9 cellular contexts compared by ENCODE assay signal in genomic region chr1:42950146-42950480, GRCh38. TPM values are rescaled to one million over a fixed set of nuclear protein-coding genes. Genes with fewer than 3 reads are reported as not detected.
DNase-seq lines count a peak whose midpoint lies in the region; ATAC-seq and TF ChIP-seq lines count a peak whose summit lies in the region.
"Had no signal": no experiment of that assay in that cellular context is flagged by ENCODE, and none has a peak within 500 bp of the region (broad histone marks: within the 10 kb centered on the region; RNA-seq: fewer than 3 reads in every experiment).

No MANE protein-coding gene starts in this region.

- H3K36me3 Mint-ChIP-seq in Caco-2 (ENCODE audit: insufficient read depth, unreplicated experiment) (peaks cover 100% of the 10 kb centered on the region), nephron progenitor cell (ENCODE audit: low read depth) (peaks cover 42% of the 10 kb centered on the region)

- H3K9ac ChIP-seq in PC-3 (ENCODE audit: low read length): no peak overlapping the region

- no peaks in the 10 kb centered on the region for H3F3A ChIP-seq in PC-3 (ENCODE audit: low read length, unreplicated experiment)

- TF ChIP-seq EP300 in ovary (IDR thresholded peaks at IDR 0.05): no peak

- TF ChIP-seq POLR2A in ovary (IDR thresholded peaks at IDR 0.05): no peak

- CTCF ChIA-PET in Caco-2 (lab: Charles Lee) (interaction anchor here (1.7 kb wide), 1 partner anchor 124 kb away, joined by 6 read pairs; no protein-coding TSS in a partner anchor), PC-3 (lab: Charles Lee) (no interaction called here)

- H3K4me3 Mint-ChIP-seq in Caco-2 (ENCODE audit: unreplicated experiment) (peak overlapping the region; percentile 32), nephron progenitor cell (peak overlapping the region; percentile 77)

- H3K4me1 ChIP-seq in Caco-2: peaks cover 87% of the 10 kb centered on the region
- peaks cover 74% of the 10 kb centered on the region for H3K4me1 ChIP-seq in PC-3 (ENCODE audit: insufficient read depth, low read length)
- no peaks in the 10 kb centered on the region for H3K4me1 ChIP-seq in ovary (ENCODE audit: insufficient read depth)

- peaks cover 100% of the 10 kb centered on the region for H3K79me2 ChIP-seq in PC-3 (ENCODE audit: low read length)

- intact Hi-C loops in Caco-2 (cut with micrococcal nuclease; ENCODE audit: unreplicated experiment): no loop called here
- intact Hi-C loops in PC-3 (cut with micrococcal nuclease): no loop called here
- intact Hi-C loops in ovary (cut with DNase I): no loop called here

- TF ChIP-seq CTCF in Caco-2 (IDR thresholded peaks at IDR 0.05; ENCODE audit: insufficient read depth in 1 of 2, low read depth in 1 of 2, low read length in 1 of 2, severe bottlenecking in 1 of 2, unreplicated experiment in 1 of 2) (no peak), PC-3 (conservative IDR thresholded peaks at IDR 0.05; ENCODE audit: low read depth, low read length) (no peak), cardiac fibroblast (IDR thresholded peaks at IDR 0.05; ENCODE audit: low read depth, low read length) (no peak), nephron progenitor cell (IDR thresholded peaks at IDR 0.05) (no peak), ovary (IDR thresholded peaks at IDR 0.05) (no peak)

- no peak for DNase-seq in Caco-2
- DNase-seq in PC-3: peak; percentile 79
- peak; percentile 22 to 66 for DNase-seq in cardiac fibroblast (ENCODE audit: low read depth in 2 of 2)
- no peak for DNase-seq in nephron progenitor cell
- no peak for DNase-seq in hippocampal formation (lab: John Stamatoyannopoulos, UW)
- no peak for DNase-seq in RPMI8226
- DNase-seq in ovary: no peak
- DNase-seq: H7 had no signal

- H3K27me3 Mint-ChIP-seq in Caco-2 (ENCODE audit: insufficient read depth, unreplicated experiment): no peaks in the 10 kb centered on the region
- H3K27me3 Mint-ChIP-seq in nephron progenitor cell (ENCODE audit: low read depth, poor library complexity): no peaks in the 10 kb centered on the region

- H3K4me2 ChIP-seq in PC-3 (ENCODE audit: low read length): peak overlapping the region; percentile 62

- H3K27ac ChIP-seq in PC-3 (ENCODE audit: low read length) (peak overlapping the region; percentile 36), ovary (no peak overlapping the region)

- no peaks in the 10 kb centered on the region for H3K9me3 ChIP-seq in Caco-2
- no peaks in the 10 kb centered on the region for H3K9me3 ChIP-seq in PC-3 (ENCODE audit: low read length)
- H3K9me3 ChIP-seq in ovary: no peaks in the 10 kb centered on the region

- POLR2A ChIA-PET in Caco-2 (lab: Charles Lee) (interaction anchor here (0.9 kb wide), 1 partner anchor 57 kb away, joined by 3 read pairs; no protein-coding TSS in a partner anchor), PC-3 (lab: Charles Lee; ENCODE audit: unreplicated experiment) (no interaction called here)

- no TSS peak for BruUV-seq in Caco-2 (replicated peaks; lab: Mats Ljungman, UMichigan)
- no TSS peak for BruUV-seq in PC-3 (replicated peaks; lab: Mats Ljungman, UMichigan)

- H4K20me1 ChIP-seq in PC-3 (ENCODE audit: low read length): peaks cover 39% of the 10 kb centered on the region

- H3K4me3 ChIP-seq in Caco-2 (ENCODE audit: low read depth, low read length): no peak overlapping the region
- H3K4me3 ChIP-seq in PC-3 (ENCODE audit: low read length): no peak overlapping the region
- no peak overlapping the region for H3K4me3 ChIP-seq in cardiac fibroblast (replicated peaks in 1 of 2; ENCODE audit: low read depth in 2 of 2, low read length in 2 of 2)
- H3K4me3 ChIP-seq in ovary: no peak overlapping the region

- 87 to 94% (median 92%) methylated on average over 5 of the region's 5 CpGs for WGBS in ovary, 3 donors

- no peak overlapping the region for H2AFZ ChIP-seq in PC-3 (ENCODE audit: low read length)

- ATAC-seq in PC-3 (peak; percentile 48), HG03521 (IDR thresholded peaks at IDR 0.05; ENCODE audit: unreplicated experiment) (no peak)

- peaks cover 34% of the 10 kb centered on the region for H3K4me1 Mint-ChIP-seq in Caco-2 (ENCODE audit: low read depth, unreplicated experiment)
- H3K4me1 Mint-ChIP-seq in nephron progenitor cell: peaks cover 94% of the 10 kb centered on the region

- H3K9me3 Mint-ChIP-seq in Caco-2 (ENCODE audit: unreplicated experiment) (no peaks in the 10 kb centered on the region), nephron progenitor cell (no peaks in the 10 kb centered on the region)

- H3K36me3 ChIP-seq in Caco-2 (ENCODE audit: control insufficient read depth, insufficient read depth, low read length): peaks cover 5% of the 10 kb centered on the region
- H3K36me3 ChIP-seq in PC-3 (ENCODE audit: low read depth, low read length): peaks cover 50% of the 10 kb centered on the region
- no peaks in the 10 kb centered on the region for H3K36me3 ChIP-seq in ovary

- no peak overlapping the region for H3K27ac Mint-ChIP-seq in Caco-2 (ENCODE audit: unreplicated experiment)
- peak overlapping the region; percentile 92 for H3K27ac Mint-ChIP-seq in nephron progenitor cell

- H3K9me2 ChIP-seq in PC-3 (replicated peaks; ENCODE audit: low read length): no peaks in the 10 kb centered on the region

- no peaks in the 10 kb centered on the region for H3K27me3 ChIP-seq in Caco-2 (replicated peaks; ENCODE audit: control insufficient read depth, insufficient read depth, low read length)
- H3K27me3 ChIP-seq in PC-3 (ENCODE audit: low read length): no peaks in the 10 kb centered on the region
- no peaks in the 10 kb centered on the region for H3K27me3 ChIP-seq in ovary

RNA-seq across cellular contexts. Expression of gene SLC2A1, which starts 8.6 kb away (rescaled TPM):
- total RNA-seq in Caco-2 (2022) (422 and 437 TPM in 2 replicates), PC-3 (2014; rRNA removed) (245 and 264 TPM in 2 replicates), ovary (10 to 100 TPM; 10.3 to 65.4 (median 26.0) TPM)
- 10 to 100 TPM; 11.4 to 11.7 TPM for polyA plus RNA-seq in ovary

Comparison
In these comparisons a context has a peak if more than half of its experiments do, and no peak if none do; other contexts are left out.
1. DNase-seq: peak in PC-3 (single experiment) and cardiac fibroblast (2 of 2); none in Caco-2 (0 of 2), nephron progenitor cell (single experiment), hippocampal formation (0 of 2), RPMI8226 (single experiment) and ovary (0 of 5).